Comparison of ENCODE assay signal across 12 cellular contexts in genomic region chr19:48479686-48480085, GRCh38. TPM values are rescaled to one million over a fixed set of nuclear protein-coding genes. Genes with fewer than 3 reads are reported as not detected.
DNase-seq lines count a peak whose midpoint lies in the region; ATAC-seq lines count a peak whose summit lies in the region.
"Had no signal": no experiment of that assay in that cellular context is flagged by ENCODE, and none has a peak within 500 bp of the region (broad histone marks: within the 10 kb centered on the region; RNA-seq: fewer than 3 reads in every experiment).

No MANE protein-coding gene starts in this region.

- H3K36me3 Mint-ChIP-seq in stimulated activated memory B cell treated with anti-CD40 and anti-IgM and Interleukin-4, amounts not matched to agents 10 μg/mL and 1 μg/mL and 100 μg/mL, for 72 hours: peaks cover 33% of the 10 kb centered on the region

- peaks cover 22% of the 10 kb centered on the region for H3K4me1 Mint-ChIP-seq in stimulated activated memory B cell treated with anti-CD40 and anti-IgM and Interleukin-4, amounts not matched to agents 10 μg/mL and 1 μg/mL and 100 μg/mL, for 72 hours

- no peak overlapping the region for H3K27ac Mint-ChIP-seq in stimulated activated memory B cell treated with anti-CD40 and anti-IgM and Interleukin-4, amounts not matched to agents 10 μg/mL and 1 μg/mL and 100 μg/mL, for 72 hours

- H3K4me1 ChIP-seq in adipocyte (ENCODE audit: control insufficient read depth, insufficient read depth, low read length): peaks cover 24% of the 10 kb centered on the region
- H3K4me1 ChIP-seq: foreskin keratinocyte had no signal

- peak overlapping the region; percentile 82 for H3K9ac ChIP-seq in adipocyte (ENCODE audit: low read length)

- no peaks in the 10 kb centered on the region for H3K27me3 ChIP-seq in adipocyte (replicated peaks; ENCODE audit: control insufficient read depth, insufficient read depth, low read length)
- H3K27me3 ChIP-seq: foreskin keratinocyte had no signal

- H3K4me3 Mint-ChIP-seq in stimulated activated memory B cell treated with anti-CD40 and anti-IgM and Interleukin-4, amounts not matched to agents 10 μg/mL and 1 μg/mL and 100 μg/mL, for 72 hours: peak overlapping the region; percentile 89

- H3K9me3 Mint-ChIP-seq in stimulated activated memory B cell treated with anti-CD40 and anti-IgM and Interleukin-4, amounts not matched to agents 10 μg/mL and 1 μg/mL and 100 μg/mL, for 72 hours: no peaks in the 10 kb centered on the region

- DNase-seq in DMS53 (lab: John Stamatoyannopoulos, UW) (peak; percentile 54), DMS53 treated with DMSO at 0.1 percent for 48 hours (lab: John Stamatoyannopoulos, UW; ENCODE audit: unreplicated experiment) (no peak), adipocyte (ENCODE audit: low read depth) (no peak), left lobe of liver (ENCODE audit: low spot score) (no peak), OCI-M2 (lab: John Stamatoyannopoulos, UW; ENCODE audit: unreplicated experiment) (no peak), SHP77 treated with DMSO at 0.1 percent for 48 hours (lab: John Stamatoyannopoulos, UW) (no peak)
- DNase-seq in activated CD4-positive, CD25-positive, alpha-beta regulatory T cell treated with anti-CD3 and anti-CD28 coated beads, Interleukin-2, amount 50 U/mL, for 72 hours: no peak
- DNase-seq: amniotic stem cell, foreskin keratinocyte, NCI-H69, T1000 had no signal

- peaks cover 35% of the 10 kb centered on the region for H3K36me3 ChIP-seq in adipocyte (ENCODE audit: control insufficient read depth, insufficient read depth, low read length, severe bottlenecking)

- no peaks in the 10 kb centered on the region for H3K9me3 ChIP-seq in adipocyte (ENCODE audit: control insufficient read depth, low read length)

- peak; percentile 4 for ATAC-seq in left lobe of liver
- no peak for ATAC-seq in stimulated activated memory B cell treated with anti-CD40 and anti-IgM and Interleukin-4, amounts not matched to agents 10 μg/mL and 1 μg/mL and 100 μg/mL, for 72 hours

- H3K27me3 Mint-ChIP-seq in stimulated activated memory B cell treated with anti-CD40 and anti-IgM and Interleukin-4, amounts not matched to agents 10 μg/mL and 1 μg/mL and 100 μg/mL, for 72 hours: peaks cover 14% of the 10 kb centered on the region

- no peak overlapping the region for H3K4me3 ChIP-seq in adipocyte (ENCODE audit: low read length)

RNA-seq across cellular contexts. Expression of gene CYTH2, which starts 10.5 kb away (rescaled TPM):
- total RNA-seq in left lobe of liver: 13.9 TPM

RNA-seq across cellular contexts. Expression of gene KCNJ14, which starts 24.3 kb away (rescaled TPM):
- 0.38 TPM for total RNA-seq in left lobe of liver

RNA-seq across cellular contexts. Expression of gene LMTK3, which starts 31.9 kb away (rescaled TPM):
- total RNA-seq in left lobe of liver: 0.43 TPM

RNA-seq across cellular contexts. Expression of gene GRWD1, which starts 33.9 kb away (rescaled TPM):
- total RNA-seq in left lobe of liver: 16.0 TPM
